In genomic region chr13:112657850-112658445, GRCh38 we compare ENCODE assay signal across 11 cellular contexts. TPM values are rescaled to one million over a fixed set of nuclear protein-coding genes. Genes with fewer than 3 reads are reported as not detected.
DNase-seq lines count a peak whose midpoint lies in the region; TF ChIP-seq lines count a peak whose summit lies in the region.
"Had no signal": no experiment of that assay in that cellular context is flagged by ENCODE, and none has a peak within 500 bp of the region (broad histone marks: within the 10 kb centered on the region; RNA-seq: fewer than 3 reads in every experiment).

No MANE protein-coding gene starts in this region.

- H3K4me3 ChIP-seq in epithelial cell of proximal tubule (ENCODE audit: low read depth, low read length) (peak overlapping the region; percentile 26), neuronal stem cell (ENCODE audit: low read length in 2 of 2) (no peak overlapping the region)

- H3K36me3 ChIP-seq in neuronal stem cell (replicated peaks in 1 of 2; ENCODE audit: control insufficient read depth in 2 of 2, insufficient read depth in 2 of 2, low read length in 2 of 2) = no peaks in the 10 kb centered on the region

- H2BK15ac ChIP-seq in neuronal stem cell (ENCODE audit: low read length) = no peak overlapping the region

- no peak overlapping the region for H4K8ac ChIP-seq in neuronal stem cell (ENCODE audit: low read depth, low read length)

- WGBS in neuronal stem cell (ENCODE audit: extremely low coverage in 2 of 2, insufficient read length in 2 of 2, insufficient replicate concordance in 1 of 2), 2 donors = no CpG with 5 or more reads among the region's 14 CpGs

- H3K18ac ChIP-seq in neuronal stem cell (ENCODE audit: low read length) = peak overlapping the region; percentile 59

- peak overlapping the region; percentile 32 for H3K9ac ChIP-seq in neuronal stem cell (ENCODE audit: low read depth, low read length, poor library complexity)

- H2BK12ac ChIP-seq in neuronal stem cell (ENCODE audit: low read length) = no peak overlapping the region

- DNase-seq in EH (ENCODE audit: low read depth) (peak; percentile 75), RPMI7951 (ENCODE audit: low read depth) (peak; percentile 51), epithelial cell of proximal tubule (ENCODE audit: low read depth) (peak; percentile 89), neuronal stem cell (ENCODE audit: low spot score) (no peak), NCI-H510A (lab: John Stamatoyannopoulos, UW) (no peak), HT-29 (ENCODE audit: low spot score) (no peak), Ammon's horn (ENCODE audit: low spot score) (no peak), dermis blood vessel endothelial cell (no peak)
- DNase-seq: activated CD4-positive, CD25-positive, alpha-beta regulatory T cell treated with anti-CD3 and anti-CD28 coated beads, Interleukin-2, amount 50 U/mL, for 72 hours; NCI-H226; stimulated activated naive CD4-positive, alpha-beta T cell treated with Interleukin-2 at 50 U/mL for 16 hours had no signal

- no peak overlapping the region for H3K4ac ChIP-seq in neuronal stem cell (ENCODE audit: low read length)

- no peak for TF ChIP-seq CTCF in epithelial cell of proximal tubule (conservative IDR thresholded peaks at IDR 0.05; ENCODE audit: low read depth, low read length)

- H2BK5ac ChIP-seq in neuronal stem cell (ENCODE audit: low read length) = no peak overlapping the region

- H3K23ac ChIP-seq in neuronal stem cell (ENCODE audit: low read depth, low read length, poor library complexity) = no peak overlapping the region

- H3K27me3 ChIP-seq in neuronal stem cell (ENCODE audit: control insufficient read depth in 3 of 3, insufficient read depth in 3 of 3, low read depth in 1 of 3, low read length in 3 of 3) = peaks cover 0 to 4% (median 0%) of the 10 kb centered on the region in 3 experiments

- no peak overlapping the region for H3K27ac ChIP-seq in neuronal stem cell (replicated peaks; ENCODE audit: low read length)

- no peak overlapping the region for H3K4me2 ChIP-seq in neuronal stem cell (ENCODE audit: insufficient read depth, low read length, poor library complexity, severe bottlenecking)

- H3K14ac ChIP-seq in neuronal stem cell (ENCODE audit: low read length) = no peak overlapping the region

- H3K79me1 ChIP-seq in neuronal stem cell (ENCODE audit: low read depth, low read length) = no peaks in the 10 kb centered on the region

- H2AK5ac ChIP-seq in neuronal stem cell (ENCODE audit: low read depth, low read length) = peak overlapping the region; percentile 66

- peaks cover 0 to 5% of the 10 kb centered on the region in 2 donors for H3K4me1 ChIP-seq in neuronal stem cell (ENCODE audit: control insufficient read depth in 2 of 2, insufficient read depth in 1 of 2, low read depth in 1 of 2, low read length in 2 of 2)

- no peaks in the 10 kb centered on the region for H3K9me3 ChIP-seq in neuronal stem cell (replicated peaks in 1 of 2; ENCODE audit: control insufficient read depth in 2 of 2, insufficient read depth in 1 of 2, low read depth in 1 of 2, low read length in 2 of 2)

- H2AFZ ChIP-seq in neuronal stem cell (ENCODE audit: low read length) = peak overlapping the region; percentile 34

- H4K91ac ChIP-seq in neuronal stem cell (ENCODE audit: low read depth, low read length, poor library complexity) = no peak overlapping the region

- H2BK120ac ChIP-seq in neuronal stem cell (ENCODE audit: low read depth, low read length) = no peak overlapping the region

RNA-seq across cellular contexts. Expression of gene ATP11A, which starts 31.9 kb away (rescaled TPM):
- 1.1 and 2.2 TPM in 2 replicates for total RNA-seq in RPMI7951 (2014; rRNA removed; shearing (Covaris generic))
- total RNA-seq in epithelial cell of proximal tubule (19.4 and 27.2 TPM in 2 replicates), dermis blood vessel endothelial cell (32.0 and 41.7 TPM in 2 replicates)
- polyA plus RNA-seq in neuronal stem cell (2013, experiment 1 of 2) = 22.9 TPM
- polyA plus RNA-seq in neuronal stem cell (2013, experiment 2 of 2) = 23.4 TPM
- total RNA-seq in HT-29 (2014; rRNA removed; shearing (Covaris generic)) = 37.0 and 42.5 TPM in 2 replicates

Comparison
In these comparisons a context has a peak if more than half of its experiments do, and no peak if none do; other contexts are left out.
1. DNase-seq: peak in EH (single experiment), RPMI7951 (single experiment) and epithelial cell of proximal tubule (single experiment); none in neuronal stem cell (single experiment), NCI-H510A (single experiment), HT-29 (single experiment), Ammon's horn (single experiment) and dermis blood vessel endothelial cell (single experiment).